ENCODE assay signal across 23 cellular contexts in the genomic region with DNA sequence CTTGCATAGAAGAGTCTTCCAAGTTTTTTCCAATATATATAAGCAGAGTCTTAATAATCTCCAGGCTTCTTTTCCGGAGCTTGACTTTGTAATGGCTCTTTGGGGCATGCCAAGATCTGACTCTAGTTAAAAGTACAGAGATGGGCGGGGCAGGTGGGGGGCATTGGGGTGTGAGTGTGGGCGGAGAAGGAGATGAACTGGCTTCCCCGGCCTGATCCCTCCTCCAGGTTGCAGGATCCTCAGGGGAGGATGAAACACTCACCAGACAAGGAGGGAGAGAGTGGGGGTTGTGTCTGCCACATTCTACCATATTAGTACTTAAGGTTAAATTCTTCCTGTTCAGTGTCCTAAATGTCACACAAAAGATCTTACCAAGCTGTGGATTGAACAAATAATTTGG. TPM values are rescaled to one million over a fixed set of nuclear protein-coding genes. Genes with fewer than 3 reads are reported as not detected.
DNase-seq lines count a peak whose midpoint lies in the region; ATAC-seq and TF ChIP-seq lines count a peak whose summit lies in the region.
"Had no signal": no experiment of that assay in that cellular context is flagged by ENCODE, and none has a peak within 500 bp of the region (broad histone marks: within the 10 kb centered on the region; RNA-seq: fewer than 3 reads in every experiment).

No MANE protein-coding gene starts in this region.

- TF ChIP-seq CTCF in RWPE2 (IDR thresholded peaks at IDR 0.05; ENCODE audit: poor library complexity, severe bottlenecking) (no peak), fibroblast of the aortic adventitia (IDR thresholded peaks at IDR 0.05; ENCODE audit: insufficient read depth, low read length) (no peak), transverse colon (IDR thresholded peaks at IDR 0.05) (no peak), natural killer cell (IDR thresholded peaks at IDR 0.05) (no peak), GM20000 (IDR thresholded peaks at IDR 0.05; ENCODE audit: extremely low read depth, missing control alignments) (no peak)

- intact Hi-C loops in transverse colon (cut with DNase I; ENCODE audit: low total_unique reads): no loop called here
- intact Hi-C loops in natural killer cell (cut with micrococcal nuclease): loop anchor here (2.0 kb wide), 1 partner anchor 36 kb away; no protein-coding TSS in a partner anchor

- TF ChIP-seq POLR2A in transverse colon (IDR thresholded peaks at IDR 0.05): no peak

- H3K36me3 Mint-ChIP-seq in natural killer cell: no peaks in the 10 kb centered on the region
- H3K36me3 Mint-ChIP-seq: activated naive CD4-positive, alpha-beta T cell treated with anti-CD3 and anti-CD28 coated beads, Interleukin-2, amount 50 U/mL, for 72 hours; naive thymus-derived CD4-positive, alpha-beta T cell had no signal

- H3K27ac ChIP-seq in RWPE2 (ENCODE audit: poor library complexity, severe bottlenecking) (peak overlapping the region; percentile 73), transverse colon (no peak overlapping the region)
- H3K27ac ChIP-seq: BLaER1, esophagus muscularis mucosa, pancreas, right lobe of liver had no signal

- in situ Hi-C loops in transverse colon (cut with MboI; ENCODE audit: low pct_ligation_motif_present in 1 of 4, low pct_unique_long_range_greater_than_20kb in 1 of 4, low sequenced_read_pairs in 3 of 4): no loop called here

- H3K27me3 Mint-ChIP-seq in natural killer cell (ENCODE audit: low read depth in 2 of 2): peaks cover 4 to 11% of the 10 kb centered on the region in 2 donors
- H3K27me3 Mint-ChIP-seq: activated T-helper 17 cell treated with anti-CD3 and anti-CD28 coated beads, Interleukin-2, amount 50 U/mL, for 72 hours had no signal

- H3K4me3 ChIP-seq in RWPE2 (ENCODE audit: severe bottlenecking) (no peak overlapping the region), fibroblast of the aortic adventitia (ENCODE audit: low read depth, low read length) (no peak overlapping the region), transverse colon (no peak overlapping the region)
- H3K4me3 ChIP-seq: BLaER1, esophagus muscularis mucosa, pancreas, right lobe of liver had no signal

- 24 to 57% methylated on average over 3 to 4 of the region's 4 CpGs for WGBS in transverse colon (ENCODE audit: low coverage in 1 of 2), 2 donors

- H3K4me1 ChIP-seq in RWPE2 (ENCODE audit: insufficient read depth, poor library complexity, severe bottlenecking) (peaks cover 52% of the 10 kb centered on the region), transverse colon (peaks cover 11 to 54% (median 41%) of the 10 kb centered on the region in 4 donors)

- no peaks in the 10 kb centered on the region for H3K9me3 Mint-ChIP-seq in natural killer cell
- H3K9me3 Mint-ChIP-seq: activated naive CD4-positive, alpha-beta T cell treated with anti-CD3 and anti-CD28 coated beads, Interleukin-2, amount 50 U/mL, for 72 hours; activated T-helper 17 cell treated with anti-CD3 and anti-CD28 coated beads, Interleukin-2, amount 50 U/mL, for 72 hours; naive thymus-derived CD4-positive, alpha-beta T cell; T-helper 1 cell treated with Interleukin-12 subunit alpha and Interleukin-12 subunit beta and Interleukin-4 antibody, amounts not matched to agents 30 μg/mL and 1 μg/mL, for 36 hours had no signal

- H3K9me3 ChIP-seq in RWPE2 (ENCODE audit: severe bottlenecking): no peaks in the 10 kb centered on the region
- H3K9me3 ChIP-seq in transverse colon: no peaks in the 10 kb centered on the region
- H3K9me3 ChIP-seq: BLaER1, esophagus muscularis mucosa, pancreas, right lobe of liver had no signal

- peaks cover 0 to 6% of the 10 kb centered on the region in 2 donors for H3K4me1 Mint-ChIP-seq in natural killer cell

- ATAC-seq in RWPE2 (ENCODE audit: low read depth) (peak; percentile 75), natural killer cell (no peak)
- ATAC-seq: activated naive CD4-positive, alpha-beta T cell treated with anti-CD3 and anti-CD28 coated beads, Interleukin-2, amount 50 U/mL, for 72 hours; activated T-helper 17 cell treated with anti-CD3 and anti-CD28 coated beads, Interleukin-2, amount 50 U/mL, for 72 hours; naive thymus-derived CD4-positive, alpha-beta T cell; pancreas; right lobe of liver had no signal

- TF ChIP-seq EP300 in transverse colon (IDR thresholded peaks at IDR 0.05; ENCODE audit: low read depth): no peak

- DNase-seq in SIG-M5 treated with dmso at 0.1 percent for 504 hours (lab: John Stamatoyannopoulos, UW; ENCODE audit: unreplicated experiment): peak; percentile 32
- no peak for DNase-seq in SIG-M5 (lab: John Stamatoyannopoulos, UW)
- peak; percentile 87 for DNase-seq in RWPE2 (ENCODE audit: low spot score)
- DNase-seq in fibroblast of the aortic adventitia (ENCODE audit: low read depth): peak; percentile 52
- DNase-seq in transverse colon: peak; percentile 57
- DNase-seq in natural killer cell: no peak
- DNase-seq in NCI-H2081 (lab: John Stamatoyannopoulos, UW): no peak
- DNase-seq in GM20000 (ENCODE audit: low spot score): no peak
- DNase-seq: 8988T; activated CD4-positive, alpha-beta T cell treated with anti-CD3 and anti-CD28 coated beads, Interleukin-2, amount 50 U/mL, for 1 hour; effector CD4-positive, alpha-beta T cell; naive thymus-derived CD4-positive, alpha-beta T cell; NCI-H1436 treated with DMSO at 0.1 percent for 48 hours; NCI-H69; pancreas; right lobe of liver; stimulated activated CD8-positive, alpha-beta memory T cell treated with anti-CD3 and anti-CD28 coated beads, Interleukin-4, amount 100 ng/mL, for 48 hours; trophoblast cell had no signal

- H3K36me3 ChIP-seq in RWPE2 (ENCODE audit: low read depth): no peaks in the 10 kb centered on the region
- H3K36me3 ChIP-seq in transverse colon: no peaks in the 10 kb centered on the region
- H3K36me3 ChIP-seq: BLaER1, esophagus muscularis mucosa, pancreas, right lobe of liver had no signal

- H3K27me3 ChIP-seq in RWPE2 (ENCODE audit: insufficient read depth, poor library complexity, severe bottlenecking) (no peaks in the 10 kb centered on the region), transverse colon (no peaks in the 10 kb centered on the region)
- H3K27me3 ChIP-seq: BLaER1, esophagus muscularis mucosa, pancreas, right lobe of liver had no signal

- no peak overlapping the region for H3K4me3 Mint-ChIP-seq in natural killer cell
- H3K4me3 Mint-ChIP-seq: activated T-helper 17 cell treated with anti-CD3 and anti-CD28 coated beads, Interleukin-2, amount 50 U/mL, for 72 hours; naive thymus-derived CD4-positive, alpha-beta T cell; T-helper 1 cell treated with Interleukin-12 subunit alpha and Interleukin-12 subunit beta and Interleukin-4 antibody, amounts not matched to agents 30 μg/mL and 1 μg/mL, for 36 hours had no signal

- H3K27ac Mint-ChIP-seq in natural killer cell: no peak overlapping the region
- H3K27ac Mint-ChIP-seq: activated naive CD4-positive, alpha-beta T cell treated with anti-CD3 and anti-CD28 coated beads, Interleukin-2, amount 50 U/mL, for 72 hours; activated T-helper 17 cell treated with anti-CD3 and anti-CD28 coated beads, Interleukin-2, amount 50 U/mL, for 72 hours; naive thymus-derived CD4-positive, alpha-beta T cell; T-helper 1 cell treated with Interleukin-12 subunit alpha and Interleukin-12 subunit beta and Interleukin-4 antibody, amounts not matched to agents 30 μg/mL and 1 μg/mL, for 36 hours had no signal

RNA-seq across cellular contexts. Expression of gene S100A10, which starts 23.0 kb away (rescaled TPM):
- total RNA-seq in fibroblast of the aortic adventitia (ENCODE audit: low replicate concordance) (271 and 340 TPM in 2 replicates), transverse colon (100 to 1,000 TPM in 3 of 4 donors, 10 to 100 TPM in 1; 59.1 to 289 (median 251) TPM), natural killer cell (100 to 1,000 TPM; 142 to 200 (median 183) TPM)

Comparison
In these comparisons a context has a peak if more than half of its experiments do, and no peak if none do; other contexts are left out.
1. DNase-seq: peak in SIG-M5 treated with dmso at 0.1 percent for 504 hours (single experiment), RWPE2 (single experiment), fibroblast of the aortic adventitia (single experiment) and transverse colon (single experiment); none in SIG-M5 (single experiment), natural killer cell (single experiment), NCI-H2081 (0 of 2) and GM20000 (single experiment).